ENCODE assay signal across 15 cellular contexts in the genomic region with DNA sequence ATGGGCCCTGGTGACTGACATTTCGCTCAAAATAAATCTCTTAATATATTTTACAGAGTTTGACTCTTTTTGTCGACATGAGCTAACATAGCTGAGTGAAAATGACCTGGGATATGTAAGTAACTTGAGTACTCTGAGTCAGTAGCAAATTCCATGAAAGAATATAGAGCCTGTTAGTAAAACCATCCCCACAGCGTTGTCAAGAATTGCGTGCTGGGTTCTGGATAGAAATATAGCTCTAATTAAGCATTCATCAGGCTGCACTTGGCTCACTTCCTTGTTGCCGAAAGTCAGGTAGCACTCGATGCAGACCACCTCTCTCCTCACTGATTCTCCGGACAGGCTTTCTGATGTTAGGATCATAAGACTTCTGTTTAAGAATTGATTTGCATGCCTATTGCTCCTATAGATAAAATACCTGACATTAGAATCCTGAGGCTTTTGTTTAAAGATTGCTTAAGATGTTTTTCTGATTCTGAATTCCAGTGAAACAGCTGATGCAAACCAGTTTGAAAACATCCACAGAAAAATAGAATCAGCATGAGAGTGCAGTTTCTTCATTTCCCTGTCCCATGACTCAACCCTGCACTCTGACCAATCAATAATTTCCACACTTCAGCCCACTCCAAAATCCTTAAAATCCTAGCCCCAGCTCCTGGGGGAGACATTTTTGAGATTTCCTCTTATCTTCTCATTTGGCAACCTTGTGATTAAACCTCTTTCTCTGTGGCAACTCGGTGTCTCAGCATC.
DNase-seq lines count a peak whose midpoint lies in the region; ATAC-seq, FAIRE-seq and TF ChIP-seq lines count a peak whose summit lies in the region.
"Had no signal": no experiment of that assay in that cellular context is flagged by ENCODE, and none has a peak within 500 bp of the region (broad histone marks: within the 10 kb centered on the region; RNA-seq: fewer than 3 reads in every experiment).

No MANE protein-coding gene starts in this region.

- H3K27me3 ChIP-seq in right lobe of liver = no peaks in the 10 kb centered on the region

- H3K4me1 ChIP-seq in right lobe of liver = peaks cover 0 to 14% (median 0%) of the 10 kb centered on the region in 4 donors

- H3K9me3 ChIP-seq in right lobe of liver = peaks cover 0 to 2% (median 0%) of the 10 kb centered on the region in 4 donors

- ATAC-seq in right lobe of liver = peak; percentile 54 to 94 (median 76)
- ATAC-seq in GM18519 (IDR thresholded peaks at IDR 0.05; ENCODE audit: low FRiP score, unreplicated experiment) = no peak
- ATAC-seq in GM21447 (IDR thresholded peaks at IDR 0.05; ENCODE audit: unreplicated experiment) = no peak
- ATAC-seq: activated CD4-positive, alpha-beta T cell treated with anti-CD3 and anti-CD28 coated beads for 36 hours; left colon had no signal

- POLR2A ChIA-PET in AG04449 (lab: Yijun Ruan, JAX) = no interaction called here

- TF ChIP-seq CTCF in AG04449 (IDR thresholded peaks at IDR 0.05; ENCODE audit: insufficient read depth, low read length, missing control alignments) = no peak
- TF ChIP-seq CTCF in choroid plexus epithelial cell (conservative IDR thresholded peaks at IDR 0.05; ENCODE audit: low read depth, low read length) = no peak
- no peak for TF ChIP-seq CTCF in right lobe of liver (IDR thresholded peaks at IDR 0.05)

- TF ChIP-seq POLR2A in right lobe of liver (IDR thresholded peaks at IDR 0.05) = no peak

- DNase-seq in AG04449 (ENCODE audit: low read depth, low spot score) = peak; percentile 12
- peak; percentile 64 for DNase-seq in HS-5 (ENCODE audit: low read depth)
- DNase-seq in choroid plexus epithelial cell (ENCODE audit: low read depth) = peak; percentile 78
- no peak for DNase-seq in right lobe of liver
- no peak for DNase-seq in GM19238 (ENCODE audit: insufficient read length, low spot score)
- DNase-seq in GM19239 (ENCODE audit: insufficient read length, low spot score) = no peak
- DNase-seq: activated CD4-positive, alpha-beta T cell treated with anti-CD3 and anti-CD28 coated beads for 36 hours; cerebellar nuclear complex; left colon; NCI-H345; SW 1271 had no signal

- H3K27ac ChIP-seq in right lobe of liver = peak overlapping the region in 1 of 3 donors; percentile 48
- H3K27ac ChIP-seq: HL-60 had no signal

- FAIRE-seq in GM19239 (lab: Jason Lieb, UNC) = no peak
- FAIRE-seq: urothelium cell line had no signal

- intact Hi-C loops in right lobe of liver (cut with DNase I) = no loop called here

- H3K4me3 ChIP-seq in AG04449 (ENCODE audit: low read depth, low read length) (no peak overlapping the region), choroid plexus epithelial cell (ENCODE audit: low read depth, low read length) (no peak overlapping the region), right lobe of liver (no peak overlapping the region)

- CTCF ChIA-PET in AG04449 (lab: Yijun Ruan, JAX) = no interaction called here

- no peaks in the 10 kb centered on the region for H3K36me3 ChIP-seq in right lobe of liver

- WGBS in right lobe of liver (ENCODE audit: insufficient coverage, low coverage, low lambda C conversion rate, missing lambda C conversion rate) = 60% methylated on average over 8 of the region's 8 CpGs

Comparison
In these comparisons a context has a peak if more than half of its experiments do, and no peak if none do; other contexts are left out.
1. DNase-seq: peak in AG04449 (single experiment), HS-5 (single experiment) and choroid plexus epithelial cell (single experiment); none in right lobe of liver (0 of 3), GM19238 (single experiment) and GM19239 (single experiment).
2. ATAC-seq: peak in right lobe of liver (4 of 4); none in GM18519 (single experiment) and GM21447 (single experiment).